Comparison of ENCODE assay signal across 1 cellular context in genomic region chr1:99661780-99662179, GRCh38.
TF ChIP-seq lines count a peak whose summit lies in the region.

No MANE protein-coding gene starts in this region.

TF ChIP-seq in HepG2, 621 proteins besides CTCF, POLR2A, EP300 and RAD21 (continued from another document):
- no peak for TF ChIP-seq MNT (IDR thresholded peaks at IDR 0.05)
- TF ChIP-seq BCL6 (CRISPR knock-in tag; IDR thresholded peaks at IDR 0.05): 0 out of 2 replicates have a peak, but pooled peaks have one; percentile 15
- peak; percentile 63 for TF ChIP-seq HNF4A (CRISPR knock-in tag; IDR thresholded peaks at IDR 0.05)
- TF ChIP-seq ARID5B (CRISPR knock-in tag; IDR thresholded peaks at IDR 0.05): peak; percentile 61; the same call in 1 of the 2 replicates
- peak; percentile 79 for TF ChIP-seq HOMEZ (CRISPR knock-in tag; IDR thresholded peaks at IDR 0.05; ENCODE audit: low read depth)
- TF ChIP-seq GPN1 (CRISPR knock-in tag; IDR thresholded peaks at IDR 0.05; ENCODE audit: borderline replicate concordance): no peak
- TF ChIP-seq CHD2 (IDR thresholded peaks at IDR 0.05; ENCODE audit: low read depth, low read length): peak; percentile 50; the same call in 1 of the 2 replicates
- no peak for TF ChIP-seq SETDB1 (CRISPR knock-in tag; IDR thresholded peaks at IDR 0.05; ENCODE audit: borderline replicate concordance)
- TF ChIP-seq GATAD2A (CRISPR knock-in tag; IDR thresholded peaks at IDR 0.05): 0 out of 2 replicates have a peak, but pooled peaks have one; percentile 34
- TF ChIP-seq MAFF (IDR thresholded peaks at IDR 0.05; ENCODE audit: low read depth, low read length): no peak
- TF ChIP-seq RARA (CRISPR knock-in tag; IDR thresholded peaks at IDR 0.05): peak; percentile 31; the same call in 1 of the 2 replicates
- no peak for TF ChIP-seq HDAC6 (IDR thresholded peaks at IDR 0.05; ENCODE audit: low read depth, low read length)
- TF ChIP-seq RFX5 (IDR thresholded peaks at IDR 0.05; ENCODE audit: low read depth, low read length): no peak
- TF ChIP-seq TAF1 (CRISPR knock-in tag; IDR thresholded peaks at IDR 0.05): no peak
- no peak for TF ChIP-seq SIN3A (IDR thresholded peaks at IDR 0.05; ENCODE audit: borderline replicate concordance, low read depth, low read length)
- TF ChIP-seq MEIS2 (CRISPR knock-in tag; IDR thresholded peaks at IDR 0.05): no peak
- TF ChIP-seq ZBTB2 (CRISPR knock-in tag; IDR thresholded peaks at IDR 0.05; ENCODE audit: low read depth): no peak
- TF ChIP-seq IKZF4 (CRISPR knock-in tag; IDR thresholded peaks at IDR 0.05; ENCODE audit: borderline replicate concordance, low read depth, not compliant biosample characterization): no peak
- no peak; the same call in 1 of the 2 replicates for TF ChIP-seq ZSCAN5A (CRISPR knock-in tag; IDR thresholded peaks at IDR 0.05; ENCODE audit: borderline replicate concordance)
- TF ChIP-seq NCOA2 (CRISPR knock-in tag; IDR thresholded peaks at IDR 0.05): 0 out of 2 replicates have a peak, but pooled peaks have one; percentile 28
- peak in 1 of 2 experiments; percentile 58; a peak in 1 of 4 replicates for TF ChIP-seq ATF4 (CRISPR knock-in tag; IDR thresholded peaks at IDR 0.05)
- no peak for TF ChIP-seq ZNF3 (CRISPR knock-in tag; IDR thresholded peaks at IDR 0.05)
- no peak for TF ChIP-seq ZMYM2 (CRISPR knock-in tag; IDR thresholded peaks at IDR 0.05)
- peak; percentile 24; the same call in 1 of the 2 replicates for TF ChIP-seq RXRB (CRISPR knock-in tag; IDR thresholded peaks at IDR 0.05; ENCODE audit: borderline replicate concordance)
- TF ChIP-seq POLR2AphosphoS2 (IDR thresholded peaks at IDR 0.05; ENCODE audit: low read depth, low read length): no peak
- TF ChIP-seq DZIP1 (CRISPR knock-in tag; IDR thresholded peaks at IDR 0.05): no peak
- TF ChIP-seq CEBPG (CRISPR knock-in tag; IDR thresholded peaks at IDR 0.05): peak; percentile 66
